18 cellular contexts compared by ENCODE assay signal in the genomic region with DNA sequence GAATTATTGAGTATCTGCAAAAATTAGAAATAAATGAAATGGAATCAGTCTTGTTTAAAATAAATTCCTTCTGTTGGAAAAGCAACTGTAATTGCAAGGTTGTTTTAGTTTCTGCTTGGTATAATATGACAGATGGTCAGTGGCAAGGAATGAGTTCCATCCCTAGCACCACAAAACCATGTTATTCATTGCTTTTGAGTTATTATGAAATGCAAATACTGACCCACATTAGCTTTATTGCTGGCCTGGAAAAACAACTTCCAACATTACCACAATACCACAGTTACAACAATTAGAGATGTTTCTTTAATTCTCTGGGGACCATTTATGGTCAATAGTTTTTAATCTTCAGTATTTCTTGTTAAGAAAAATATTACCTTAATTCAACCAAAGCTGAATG.
DNase-seq lines count a peak whose midpoint lies in the region; FAIRE-seq and TF ChIP-seq lines count a peak whose summit lies in the region.
"Had no signal": no experiment of that assay in that cellular context is flagged by ENCODE, and none has a peak within 500 bp of the region (broad histone marks: within the 10 kb centered on the region; RNA-seq: fewer than 3 reads in every experiment).

No MANE protein-coding gene starts in this region.

- H3K4me1 ChIP-seq in breast epithelium: no peaks in the 10 kb centered on the region
- H3K4me1 ChIP-seq: HAP-1 had no signal

- intact Hi-C loops in breast epithelium (cut with DNase I; ENCODE audit: low total_unique reads): no loop called here

- no peak for TF ChIP-seq POLR2A in breast epithelium (IDR thresholded peaks at IDR 0.05)

- H3K27me3 ChIP-seq in breast epithelium: no peaks in the 10 kb centered on the region

- FAIRE-seq in islet of Langerhans (lab: Jason Lieb, UNC) (peak; percentile 82), urothelium cell line (lab: Jason Lieb, UNC) (no peak)
- FAIRE-seq: G401.6, GM12892, H54 had no signal

- no peak overlapping the region for H3K27ac ChIP-seq in breast epithelium

- H3K4me3 ChIP-seq in breast epithelium: no peak overlapping the region
- H3K4me3 ChIP-seq: HAP-1 had no signal

- no peaks in the 10 kb centered on the region for H3K9me3 ChIP-seq in breast epithelium
- H3K9me3 ChIP-seq: Caco-2, HAP-1 had no signal

- peak; percentile 72 for DNase-seq in LHCN-M2 (ENCODE audit: low read depth)
- DNase-seq in cerebellar cortex (ENCODE audit: low spot score): peak; percentile 24
- no peak for DNase-seq in breast epithelium (ENCODE audit: low spot score in 2 of 2)
- no peak for DNase-seq in DMS53 treated with DMSO at 0.1 percent for 48 hours (lab: John Stamatoyannopoulos, UW; ENCODE audit: unreplicated experiment)
- no peak for DNase-seq in NCI-H146 (lab: John Stamatoyannopoulos, UW)
- no peak for DNase-seq in urothelium cell line (ENCODE audit: low spot score)
- DNase-seq: Caco-2; CD4-positive, CD25-positive, alpha-beta regulatory T cell; CD8-positive, alpha-beta T cell; DMS 273 treated with DMSO at 0.1 percent for 48 hours; DMS79 treated with DMSO at 0.1 percent for 48 hours; GOT3; HFFc6 had no signal

- no peaks in the 10 kb centered on the region for H3K36me3 ChIP-seq in breast epithelium
- H3K36me3 ChIP-seq: HAP-1 had no signal

- TF ChIP-seq CTCF in breast epithelium (IDR thresholded peaks at IDR 0.05): no peak

Comparison
In these comparisons a context has a peak if more than half of its experiments do, and no peak if none do; other contexts are left out.
1. DNase-seq: peak in LHCN-M2 (single experiment) and cerebellar cortex (single experiment); none in breast epithelium (0 of 2), DMS53 treated with DMSO at 0.1 percent for 48 hours (single experiment), NCI-H146 (single experiment) and urothelium cell line (single experiment).